Comparison of ENCODE assay signal across 1 cellular context in genomic region chr15:40313531-40314398, GRCh38.
TF ChIP-seq lines count a peak whose summit lies in the region.

No MANE protein-coding gene starts in this region.

TF ChIP-seq in HepG2, 621 proteins besides CTCF, POLR2A, EP300 and RAD21:
- TF ChIP-seq STAT6 (CRISPR knock-in tag; IDR thresholded peaks at IDR 0.05; ENCODE audit: borderline replicate concordance) = no peak
- TF ChIP-seq TBP (CRISPR knock-in tag; IDR thresholded peaks at IDR 0.05) = no peak
